Comparison of ENCODE assay signal across 8 cellular contexts in genomic region chr1:156860113-156860638, GRCh38.
DNase-seq lines count a peak whose midpoint lies in the region; ATAC-seq, FAIRE-seq and TF ChIP-seq lines count a peak whose summit lies in the region.

No MANE protein-coding gene starts in this region.

- peaks cover 58% of the 10 kb centered on the region for H3K4me1 ChIP-seq in BLaER1
- H3K4me1 ChIP-seq in NT2/D1 (ENCODE audit: insufficient read depth, insufficient read length), result peaks cover 25% of the 10 kb centered on the region
- peaks cover 30% of the 10 kb centered on the region for H3K4me1 ChIP-seq in neuron (ENCODE audit: insufficient read depth, low read length)
- peaks cover 0 to 27% (median 25%) of the 10 kb centered on the region in 4 donors for H3K4me1 ChIP-seq in tibial artery

- no peaks in the 10 kb centered on the region for H3K9me3 ChIP-seq in BLaER1
- H3K9me3 ChIP-seq in NT2/D1 (ENCODE audit: insufficient read depth, low read length), result no peaks in the 10 kb centered on the region
- H3K9me3 ChIP-seq in neuron (ENCODE audit: low read length), result no peaks in the 10 kb centered on the region
- no peaks in the 10 kb centered on the region for H3K9me3 ChIP-seq in tibial artery

- H3K4me3 ChIP-seq in BLaER1 (peak overlapping the region; percentile 69), NT2/D1 (ENCODE audit: insufficient read length, low read depth) (peak overlapping the region; percentile 39), foreskin fibroblast (ENCODE audit: low read depth in 1 of 2, low read length in 2 of 2) (peak overlapping the region; percentile 35 to 45), neuron (ENCODE audit: low read length) (peak overlapping the region; percentile 13), tibial artery (peak overlapping the region; percentile 10 to 30)

- peak overlapping the region; percentile 95 for H3K4me2 ChIP-seq in BLaER1

- peak; percentile 71 for DNase-seq in H54 (ENCODE audit: insufficient read length, low spot score)
- DNase-seq in NT2/D1 (ENCODE audit: low read depth, low spot score), result no peak
- DNase-seq in activated T-helper 1 cell treated with anti-CD3 and anti-CD28 coated beads, Interleukin-2, amount 50 U/mL, for 16 hours (ENCODE audit: low read depth in 1 of 2, low spot score in 1 of 2), result peak; percentile 29 to 43
- peak; percentile 36 to 76 for DNase-seq in foreskin fibroblast
- DNase-seq in tibial artery, result no peak

- H3K27me3 ChIP-seq in BLaER1 (peaks cover 72% of the 10 kb centered on the region), NT2/D1 (ENCODE audit: insufficient read depth, insufficient read length) (peaks cover 82% of the 10 kb centered on the region), neuron (ENCODE audit: insufficient read depth, low read length) (peaks cover 85% of the 10 kb centered on the region), tibial artery (peaks cover 0 to 85% of the 10 kb centered on the region in 2 donors)

- TF ChIP-seq POLR2A in H54 (IDR thresholded peaks at IDR 0.05; ENCODE audit: low read depth, low read length), result no peak

- peaks cover 16% of the 10 kb centered on the region for H4K20me1 ChIP-seq in BLaER1

- H2AFZ ChIP-seq in neuron (ENCODE audit: low read depth, low read length), result no peak overlapping the region

- H3K27ac ChIP-seq in BLaER1 (peak overlapping the region; percentile 58; the same call in 1 of the 2 replicates), tibial artery (no peak overlapping the region)

- FAIRE-seq in H54 (lab: Jason Lieb, UNC), result no peak

- intact Hi-C loops in tibial artery (cut with DNase I; ENCODE audit: low total_unique reads), result no loop called here

- TF ChIP-seq CTCF in foreskin fibroblast (IDR thresholded peaks at IDR 0.05; ENCODE audit: low read depth, low read length), result peak; percentile 66
- TF ChIP-seq CTCF in tibial artery (IDR thresholded peaks at IDR 0.05), result peak; percentile 58 to 73

- peak overlapping the region; percentile 61; the same call in 1 of the 2 replicates for H3K9ac ChIP-seq in BLaER1
- peak overlapping the region; percentile 80 for H3K9ac ChIP-seq in NT2/D1 (ENCODE audit: insufficient read length, low read depth)

- no peak for ATAC-seq in GM18519 (IDR thresholded peaks at IDR 0.05; ENCODE audit: low FRiP score, unreplicated experiment)

- H3K36me3 ChIP-seq in BLaER1 (no peaks in the 10 kb centered on the region), NT2/D1 (ENCODE audit: insufficient read depth, insufficient read length, low read length) (no peaks in the 10 kb centered on the region), neuron (ENCODE audit: insufficient read depth, low read length) (no peaks in the 10 kb centered on the region), tibial artery (no peaks in the 10 kb centered on the region)

Comparison
In these comparisons a context has a peak if more than half of its experiments do, and no peak if none do; other contexts are left out.
1. H3K4me3 ChIP-seq: peak in every context shown above with its lines; median percentile 69 in BLaER1; 40 in foreskin fibroblast; 39 in NT2/D1; 20 in tibial artery; 13 in neuron.
2. DNase-seq: peak in H54 (single experiment), activated T-helper 1 cell treated with anti-CD3 and anti-CD28 coated beads, Interleukin-2, amount 50 U/mL, for 16 hours (2 of 2) and foreskin fibroblast (2 of 2); none in NT2/D1 (single experiment) and tibial artery (0 of 2).